In genomic region chr22:20959578-20960461, GRCh38 we compare ENCODE assay signal across 1 cellular context.
TF ChIP-seq lines count a peak whose summit lies in the region.

No MANE protein-coding gene starts in this region.

TF ChIP-seq in K562, 482 proteins besides CTCF, POLR2A, EP300 and RAD21 (continued from another document):
- TF ChIP-seq ZNF280B (CRISPR knock-in tag; IDR thresholded peaks at IDR 0.05) (no peak), YBX1 (IDR thresholded peaks at IDR 0.05) (peak; percentile 51; the same call in 1 of the 2 replicates)
